Comparison of ENCODE assay signal across 1 cellular context in genomic region chr2:196703660-196704209, GRCh38.
TF ChIP-seq lines count a peak whose summit lies in the region.

No MANE protein-coding gene starts in this region.

TF ChIP-seq in HCT116, 20 proteins besides CTCF, POLR2A, EP300 and RAD21 (continued from another document):
- TF ChIP-seq REST (IDR thresholded peaks at IDR 0.05; ENCODE audit: low read depth) (no peak), ZBTB33 (IDR thresholded peaks at IDR 0.05; ENCODE audit: extremely low read depth, insufficient replicate concordance, low read length) (no peak), ZFX (IDR thresholded peaks at IDR 0.05) (no peak), TCF7L2 (IDR thresholded peaks at IDR 0.05; ENCODE audit: borderline replicate concordance, extremely low read depth, insufficient read depth, insufficient read length) (no peak), SRF (IDR thresholded peaks at IDR 0.05; ENCODE audit: low read depth) (no peak), SP1 (IDR thresholded peaks at IDR 0.05; ENCODE audit: low read depth) (no peak), POLR2AphosphoS5 (IDR thresholded peaks at IDR 0.05; ENCODE audit: low read depth, low read length) (no peak)
